Comparison of ENCODE assay signal across 7 cellular contexts in genomic region chr6:81895511-81896185, GRCh38.
A peak's percentile ranks its signal among the peaks of the same experiment; 100 is the strongest.
DNase-seq lines count a peak whose midpoint lies in the region; FAIRE-seq and TF ChIP-seq lines count a peak whose summit lies in the region.

No MANE protein-coding gene starts in this region.

- no peaks in the 10 kb centered on the region for H3K9me3 ChIP-seq in testis
- H3K9me3 ChIP-seq in effector memory CD4-positive, alpha-beta T cell (ENCODE audit: control insufficient read depth, low read length): no peaks in the 10 kb centered on the region

- H3K36me3 ChIP-seq in kidney epithelial cell (ENCODE audit: control insufficient read depth, insufficient read depth, low read length): no peaks in the 10 kb centered on the region
- no peaks in the 10 kb centered on the region for H3K36me3 ChIP-seq in testis (ENCODE audit: low read depth, missing control alignments)
- no peaks in the 10 kb centered on the region for H3K36me3 ChIP-seq in effector memory CD4-positive, alpha-beta T cell (ENCODE audit: control insufficient read depth, insufficient read depth, low read length)

- H3K27me3 ChIP-seq in kidney epithelial cell (ENCODE audit: control insufficient read depth, insufficient read depth, low read length) (no peaks in the 10 kb centered on the region), testis (no peaks in the 10 kb centered on the region)
- H3K27me3 ChIP-seq in effector memory CD4-positive, alpha-beta T cell (replicated peaks; ENCODE audit: control insufficient read depth, insufficient read depth, low read length, poor library complexity, severe bottlenecking): no peaks in the 10 kb centered on the region

- 45 to 64% methylated on average over 4 to 5 of the region's 5 CpGs for WGBS in testis, 2 donors

- H3K4me1 ChIP-seq in testis: peaks cover 8% of the 10 kb centered on the region
- H3K4me1 ChIP-seq in effector memory CD4-positive, alpha-beta T cell (ENCODE audit: control insufficient read depth, insufficient read depth, low read length, poor library complexity, severe bottlenecking): no peaks in the 10 kb centered on the region

- no peak overlapping the region for H3K4me3 ChIP-seq in astrocyte of the spinal cord (ENCODE audit: low read depth, low read length)
- no peak overlapping the region for H3K4me3 ChIP-seq in kidney epithelial cell (ENCODE audit: low read depth, low read length)
- no peak overlapping the region for H3K4me3 ChIP-seq in testis
- no peak overlapping the region for H3K4me3 ChIP-seq in effector memory CD4-positive, alpha-beta T cell (ENCODE audit: insufficient read depth, low read depth, low read length, poor library complexity, severe bottlenecking)

- FAIRE-seq in H54 (lab: Jason Lieb, UNC): peak; percentile 53

- H3K27ac ChIP-seq in testis: peak overlapping the region in 1 of 2 donors; percentile 63
- H3K27ac ChIP-seq in effector memory CD4-positive, alpha-beta T cell (ENCODE audit: insufficient read depth, low read length, poor library complexity, severe bottlenecking): no peak overlapping the region

- DNase-seq in H54 (ENCODE audit: insufficient read length, low spot score) (no peak), astrocyte of the spinal cord (ENCODE audit: low read depth, low spot score) (peak; percentile 98), kidney epithelial cell (ENCODE audit: low read depth) (peak; percentile 47), testis (peak; percentile 22), NCI-H2107 treated with DMSO at 0.1 percent for 48 hours (lab: John Stamatoyannopoulos, UW; ENCODE audit: unreplicated experiment) (no peak), NCI-H2081 (lab: John Stamatoyannopoulos, UW) (no peak)
- no peak for DNase-seq in effector memory CD4-positive, alpha-beta T cell

- no peak for TF ChIP-seq CTCF in astrocyte of the spinal cord (IDR thresholded peaks at IDR 0.05; ENCODE audit: low read depth, low read length)
- TF ChIP-seq CTCF in kidney epithelial cell (IDR thresholded peaks at IDR 0.05; ENCODE audit: insufficient read depth, low read length, poor library complexity, severe bottlenecking): no peak
- TF ChIP-seq CTCF in testis (IDR thresholded peaks at IDR 0.05): no peak

- TF ChIP-seq POLR2A in H54 (IDR thresholded peaks at IDR 0.05; ENCODE audit: low read depth, low read length): no peak
- TF ChIP-seq POLR2A in testis (IDR thresholded peaks at IDR 0.05): no peak

- intact Hi-C loops in testis (cut with DNase I; ENCODE audit: low total_unique reads): no loop called here

- in situ Hi-C loops in astrocyte of the spinal cord (cut with HindIII; ENCODE audit: low sequenced_read_pairs): no loop called here

Comparison
In these comparisons a context has a peak if more than half of its experiments do, and no peak if none do; other contexts are left out.
1. DNase-seq: peak in astrocyte of the spinal cord (single experiment), kidney epithelial cell (single experiment) and testis (single experiment); none in H54 (single experiment), NCI-H2107 treated with DMSO at 0.1 percent for 48 hours (single experiment), NCI-H2081 (0 of 2) and effector memory CD4-positive, alpha-beta T cell (0 of 3).